2 cellular contexts compared by ENCODE assay signal in genomic region chr20:36629719-36630340, GRCh38.
TF ChIP-seq lines count a peak whose summit lies in the region.

No MANE protein-coding gene starts in this region.

TF ChIP-seq in GM23338, 12 proteins besides CTCF, POLR2A, EP300 and RAD21:
- TF ChIP-seq NANOG (IDR thresholded peaks at IDR 0.05; ENCODE audit: borderline replicate concordance), result no peak
- no peak for TF ChIP-seq EZH2phosphoT487 (IDR thresholded peaks at IDR 0.05; ENCODE audit: unreplicated experiment)
- TF ChIP-seq ZNF462 (CRISPR knock-in tag; IDR thresholded peaks at IDR 0.05), result no peak
- no peak for TF ChIP-seq CREB1 (CRISPR knock-in tag; IDR thresholded peaks at IDR 0.05; ENCODE audit: low read depth)
- no peak for TF ChIP-seq REST (IDR thresholded peaks at IDR 0.05; ENCODE audit: unreplicated experiment)
- TF ChIP-seq STAT1 (IDR thresholded peaks at IDR 0.05; ENCODE audit: unreplicated experiment), result no peak
- TF ChIP-seq ZNF331 (CRISPR knock-in tag; IDR thresholded peaks at IDR 0.05; ENCODE audit: low read depth), result no peak
- no peak for TF ChIP-seq EZH2 (IDR thresholded peaks at IDR 0.05; ENCODE audit: low read depth, unreplicated experiment)
- no peak for TF ChIP-seq JUNB (IDR thresholded peaks at IDR 0.05; ENCODE audit: unreplicated experiment)
- TF ChIP-seq POLR2AphosphoS5 (IDR thresholded peaks at IDR 0.05; ENCODE audit: low read depth), result no peak
- TF ChIP-seq ZNF114 (CRISPR knock-in tag; IDR thresholded peaks at IDR 0.05), result no peak
- no peak for TF ChIP-seq ETS1 (IDR thresholded peaks at IDR 0.05)
TF ChIP-seq in GM23338: peak in this region for 0.

TF ChIP-seq in GM12878, 131 proteins besides CTCF, POLR2A, EP300 and RAD21:
- TF ChIP-seq MEF2B (IDR thresholded peaks at IDR 0.05; ENCODE audit: partially characterized antibody, poor library complexity, severe bottlenecking) (no peak), RUNX3 (IDR thresholded peaks at IDR 0.05; ENCODE audit: low read length) (peak; percentile 89), MLLT1 (IDR thresholded peaks at IDR 0.05) (0 out of 2 replicates have a peak, but pooled peaks have one; percentile 13), SP1 (IDR thresholded peaks at IDR 0.05; ENCODE audit: low read depth, low read length) (peak; percentile 18), GABPA (IDR thresholded peaks at IDR 0.05; ENCODE audit: low read depth) (peak; percentile 76), ZBTB40 (IDR thresholded peaks at IDR 0.05; ENCODE audit: borderline replicate concordance) (peak; percentile 58; the same call in 1 of the 2 replicates)
